In the genomic region with DNA sequence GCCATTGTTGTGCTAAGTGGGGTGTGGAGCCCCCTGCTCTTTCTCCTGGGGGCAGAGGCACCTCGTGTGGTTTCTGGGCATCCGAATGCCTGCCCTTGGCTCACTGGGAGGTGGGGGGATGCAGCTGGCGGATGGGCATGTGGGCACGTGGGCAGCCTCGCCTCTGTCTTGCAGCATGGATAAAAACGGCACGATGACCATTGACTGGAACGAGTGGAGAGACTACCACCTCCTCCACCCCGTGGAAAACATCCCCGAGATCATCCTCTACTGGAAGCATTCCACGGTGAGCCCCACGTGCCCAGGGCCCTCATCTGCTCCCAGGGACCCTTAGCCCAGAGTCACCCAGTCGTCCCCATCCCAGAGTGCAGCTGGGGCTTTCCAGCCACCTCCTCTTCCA, we compare ENCODE assay signal across 1 cellular context.
TF ChIP-seq lines count a peak whose summit lies in the region.

No MANE protein-coding gene starts in this region.

TF ChIP-seq in IMR-90, 13 proteins besides CTCF, POLR2A, EP300 and RAD21:
- TF ChIP-seq, protein P1, sequence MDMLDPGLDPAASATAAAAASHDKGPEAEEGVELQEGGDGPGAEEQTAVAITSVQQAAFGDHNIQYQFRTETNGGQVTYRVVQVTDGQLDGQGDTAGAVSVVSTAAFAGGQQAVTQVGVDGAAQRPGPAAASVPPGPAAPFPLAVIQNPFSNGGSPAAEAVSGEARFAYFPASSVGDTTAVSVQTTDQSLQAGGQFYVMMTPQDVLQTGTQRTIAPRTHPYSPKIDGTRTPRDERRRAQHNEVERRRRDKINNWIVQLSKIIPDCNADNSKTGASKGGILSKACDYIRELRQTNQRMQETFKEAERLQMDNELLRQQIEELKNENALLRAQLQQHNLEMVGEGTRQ (IDR thresholded peaks at IDR 0.05; ENCODE audit: low read depth, low read length), result no peak
- TF ChIP-seq MAFK (IDR thresholded peaks at IDR 0.05; ENCODE audit: low read depth, low read length) (no peak), MXI1 (IDR thresholded peaks at IDR 0.05; ENCODE audit: borderline replicate concordance, low read depth, low read length) (no peak), NFE2L2 (IDR thresholded peaks at IDR 0.05; ENCODE audit: low read depth, low read length) (no peak)
TF ChIP-seq in IMR-90: peak in this region for 0.
